ENCODE assay signal across 8 cellular contexts in genomic region chr1:229508823-229509337, GRCh38. TPM values are rescaled to one million over a fixed set of nuclear protein-coding genes. Genes with fewer than 3 reads are reported as not detected.
DNase-seq lines count a peak whose midpoint lies in the region; ATAC-seq and TF ChIP-seq lines count a peak whose summit lies in the region.

No MANE protein-coding gene starts in this region.

- no peak for DNase-seq in BE2C
- DNase-seq in body of pancreas, result no peak
- no peak for DNase-seq in upper lobe of left lung
- no peak for DNase-seq in GM03348 (ENCODE audit: low spot score)
- DNase-seq in stimulated activated CD4-positive, alpha-beta T cell treated with anti-CD3 and anti-CD28 coated beads, Interleukin-12 subunit alpha, Interleukin-12 subunit beta, amount 100 ng/mL, for 4 hours, result no peak

- H3K4me2 ChIP-seq in KMS-11, result peak overlapping the region; percentile 52

- no peak for TF ChIP-seq EP300 in upper lobe of left lung (IDR thresholded peaks at IDR 0.05)

- H3K36me3 ChIP-seq in BE2C (peaks cover 6% of the 10 kb centered on the region), KMS-11 (ENCODE audit: insufficient read depth) (no peaks in the 10 kb centered on the region), body of pancreas (replicated peaks in 1 of 2; ENCODE audit: insufficient read depth in 1 of 2, low read depth in 2 of 2) (peaks cover 0 to 4% of the 10 kb centered on the region in 2 donors), liver (ENCODE audit: control insufficient read depth in 4 of 4, insufficient read depth in 3 of 4, low read depth in 1 of 4, low read length in 3 of 4) (peaks cover 0 to 7% (median 0%) of the 10 kb centered on the region in 4 donors), upper lobe of left lung (no peaks in the 10 kb centered on the region)

- H2AFZ ChIP-seq in KMS-11 (ENCODE audit: low read depth), result peak overlapping the region; percentile 85

- H3K27ac ChIP-seq in KMS-11 (peak overlapping the region; percentile 86), body of pancreas (peak overlapping the region; percentile 88 to 97 (median 91)), liver (ENCODE audit: low read depth in 1 of 2, low read length in 2 of 2) (peak overlapping the region; percentile 78 to 96), upper lobe of left lung (peak overlapping the region; percentile 92 to 94 (median 93))

- no peaks in the 10 kb centered on the region for H3K4me1 ChIP-seq in BE2C
- H3K4me1 ChIP-seq in KMS-11 (ENCODE audit: low read depth, poor library complexity, severe bottlenecking), result peaks cover 17% of the 10 kb centered on the region
- H3K4me1 ChIP-seq in body of pancreas, result peaks cover 18% of the 10 kb centered on the region
- H3K4me1 ChIP-seq in liver (ENCODE audit: control insufficient read depth in 4 of 4, insufficient read depth in 4 of 4, low read length in 3 of 4), result peaks cover 0 to 25% (median 15%) of the 10 kb centered on the region in 4 donors
- H3K4me1 ChIP-seq in upper lobe of left lung, result peaks cover 8 to 24% (median 16%) of the 10 kb centered on the region in 4 donors

- H3K27me3 ChIP-seq in BE2C (no peaks in the 10 kb centered on the region), KMS-11 (ENCODE audit: insufficient read depth, low read depth) (no peaks in the 10 kb centered on the region), body of pancreas (no peaks in the 10 kb centered on the region), liver (ENCODE audit: control insufficient read depth in 4 of 4, insufficient read depth in 4 of 4, low read length in 3 of 4) (no peaks in the 10 kb centered on the region), upper lobe of left lung (no peaks in the 10 kb centered on the region)

- intact Hi-C loops in body of pancreas (cut with DNase I), result no loop called here

- ATAC-seq in body of pancreas, result no peak
- peak in 1 of 2 donors; percentile 16 for ATAC-seq in upper lobe of left lung (ENCODE audit: low FRiP score in 2 of 2)
- no peak for ATAC-seq in GM19397 (IDR thresholded peaks at IDR 0.05; ENCODE audit: unreplicated experiment)

- TF ChIP-seq CTCF in BE2C (IDR thresholded peaks at IDR 0.05; ENCODE audit: low read depth, low read length), result no peak
- no peak for TF ChIP-seq CTCF in KMS-11 (conservative IDR thresholded peaks at IDR 0.05; ENCODE audit: low read depth, low read length)
- TF ChIP-seq CTCF in body of pancreas (IDR thresholded peaks at IDR 0.05), result no peak
- TF ChIP-seq CTCF in liver (IDR thresholded peaks at IDR 0.05; ENCODE audit: low read depth, low read length, missing input control), result no peak
- TF ChIP-seq CTCF in upper lobe of left lung (IDR thresholded peaks at IDR 0.05), result no peak

- H3K9me3 ChIP-seq in BE2C, result no peaks in the 10 kb centered on the region
- H3K9me3 ChIP-seq in body of pancreas, result no peaks in the 10 kb centered on the region
- no peaks in the 10 kb centered on the region for H3K9me3 ChIP-seq in liver (ENCODE audit: control insufficient read depth in 4 of 4, low read length in 3 of 4)
- no peaks in the 10 kb centered on the region for H3K9me3 ChIP-seq in upper lobe of left lung

- TF ChIP-seq RAD21 in liver (IDR thresholded peaks at IDR 0.05), result no peak

- TF ChIP-seq POLR2A in body of pancreas (IDR thresholded peaks at IDR 0.05) (no peak), upper lobe of left lung (IDR thresholded peaks at IDR 0.05) (no peak)

- H4K20me1 ChIP-seq in KMS-11 (ENCODE audit: insufficient read depth), result no peaks in the 10 kb centered on the region

- H3K4me3 ChIP-seq in BE2C (ENCODE audit: low read depth, low read length), result peak overlapping the region; percentile 94
- H3K4me3 ChIP-seq in KMS-11 (IDR thresholded peaks at IDR 0.05; ENCODE audit: insufficient read depth, low read depth, low read length), result no peak overlapping the region
- H3K4me3 ChIP-seq in body of pancreas, result no peak overlapping the region
- peak overlapping the region; percentile 88 to 96 (median 89) for H3K4me3 ChIP-seq in liver (ENCODE audit: low read depth in 1 of 3, low read length in 3 of 3)
- peak overlapping the region in 3 of 4 donors; percentile 73 to 94 (median 74) for H3K4me3 ChIP-seq in upper lobe of left lung

- H3K79me2 ChIP-seq in KMS-11 (ENCODE audit: insufficient read depth, low read depth), result peaks cover 27% of the 10 kb centered on the region

- WGBS in body of pancreas, 2 donors, result 74 to 76% methylated on average over 7 of the region's 7 CpGs
- WGBS in liver, result 88% methylated on average over 7 of the region's 7 CpGs
- 74 to 91% methylated on average over 7 of the region's 7 CpGs for WGBS in upper lobe of left lung, 2 donors

- H3K9ac ChIP-seq in KMS-11, result peak overlapping the region; percentile 88; the same call in 1 of the 2 replicates
- H3K9ac ChIP-seq in liver (ENCODE audit: low read depth in 1 of 2, low read length in 2 of 2), result peak overlapping the region; percentile 88 to 96

TF ChIP-seq in liver, 16 proteins besides CTCF, POLR2A, EP300 and RAD21:
- TF ChIP-seq FOXA1 (IDR thresholded peaks at IDR 0.05) (no peak), ZBTB33 (IDR thresholded peaks at IDR 0.05) (no peak), MAX (IDR thresholded peaks at IDR 0.05) (no peak), YY1 (IDR thresholded peaks at IDR 0.05) (no peak), ATF3 (IDR thresholded peaks at IDR 0.05) (no peak), REST (IDR thresholded peaks at IDR 0.05) (no peak), GABPA (IDR thresholded peaks at IDR 0.05 in 1 of 2, conservative IDR thresholded peaks at IDR 0.05 in 1 of 2) (no peak), HNF4A (conservative IDR thresholded peaks at IDR 0.05) (no peak)
TF ChIP-seq in liver: peak in this region for 0.

RNA-seq across cellular contexts. Expression of gene NUP133, which starts 0.7 kb away (rescaled TPM):
- polyA plus RNA-seq in BE2C (2012; ENCODE audit: insufficient read depth, insufficient read length, low read depth), result 19.5 TPM
- total RNA-seq in body of pancreas (10 to 100 TPM; 13.5 to 16.3 TPM), liver (10 to 100 TPM; 13.8 to 22.7 TPM), upper lobe of left lung (10 to 100 TPM in 5 of 6 donors, 1 to 10 TPM in 1; 6.2 to 71.2 (median 28.3) TPM)
- polyA plus RNA-seq in liver, result 1 to 10 TPM; 5.7 to 7.0 TPM

RNA-seq across cellular contexts. Expression of gene ABCB10, which starts 49.6 kb away (rescaled TPM):
- polyA plus RNA-seq in BE2C (2012; ENCODE audit: insufficient read depth, insufficient read length, low read depth), result 5.7 TPM
- 10 to 100 TPM in 1 of 2 donors, 1 to 10 TPM in 1; 7.8 to 15.2 TPM for total RNA-seq in body of pancreas
- 100 to 1,000 TPM in 1 of 2 donors, 10 to 100 TPM in 1; 15.2 to 190 TPM for total RNA-seq in liver
- 1 to 10 TPM; 6.2 to 7.8 TPM for polyA plus RNA-seq in liver
- total RNA-seq in upper lobe of left lung, result 10 to 100 TPM; 11.1 to 21.3 (median 17.7) TPM

Comparison
In these comparisons a context has a peak if more than half of its experiments do, and no peak if none do; other contexts are left out.
1. H3K4me3 ChIP-seq: peak in BE2C (single experiment), liver (3 of 3) and upper lobe of left lung (3 of 4); none in KMS-11 (single experiment) and body of pancreas (0 of 2).
2. Peak in every context shown above with its lines, with median percentiles within 50 percentile points of each other: H3K27ac ChIP-seq.